ENCODE assay signal across 13 cellular contexts in genomic region chr17:50955160-50955559, GRCh38.
DNase-seq lines count a peak whose midpoint lies in the region; ATAC-seq and TF ChIP-seq lines count a peak whose summit lies in the region.
"Had no signal": no experiment of that assay in that cellular context is flagged by ENCODE, and none has a peak within 500 bp of the region (broad histone marks: within the 10 kb centered on the region; RNA-seq: fewer than 3 reads in every experiment).

No MANE protein-coding gene starts in this region.

- no peaks in the 10 kb centered on the region for H3K9me3 ChIP-seq in BLaER1
- no peaks in the 10 kb centered on the region for H3K9me3 ChIP-seq in left ventricle myocardium inferior (replicated peaks)
- H3K9me3 ChIP-seq in psoas muscle: no peaks in the 10 kb centered on the region

- DNase-seq in left ventricle myocardium inferior (no peak), psoas muscle (no peak), NCI-H1105 (lab: John Stamatoyannopoulos, UW) (no peak), hypothalamus (lab: John Stamatoyannopoulos, UW) (no peak), NCI-H446 treated with DMSO at 0.1 percent for 48 hours (lab: John Stamatoyannopoulos, UW) (no peak), GM10248 (ENCODE audit: extremely low spot score) (no peak)
- DNase-seq: activated naive CD8-positive, alpha-beta T cell treated with anti-CD3 and anti-CD28 coated beads for 36 hours; effector CD4-positive, alpha-beta T cell; NCI-H345; PC-3; T-helper 2 cell had no signal

- intact Hi-C loops in left ventricle myocardium inferior (cut with micrococcal nuclease) (loop anchor here (5.0 to 10.0 kb wide), 2 partner anchors 103 to 170 kb away; no protein-coding TSS in a partner anchor), psoas muscle (cut with DNase I) (loop anchor here (1.0 to 5.0 kb wide), 2 partner anchors 104 to 173 kb away; no protein-coding TSS in a partner anchor)

- CTCF ChIA-PET in GM10248 (lab: Yijun Ruan, JAX): interaction anchor here (1.0 to 14.0 kb wide), 8 partner anchors 9 to 172 kb away, joined by 3 to 228 read pairs (median 12); no protein-coding TSS in a partner anchor

- peaks cover 9% of the 10 kb centered on the region for H3K36me3 ChIP-seq in BLaER1
- peaks cover 10% of the 10 kb centered on the region for H3K36me3 ChIP-seq in left ventricle myocardium inferior
- peaks cover 0 to 9% of the 10 kb centered on the region in 2 donors for H3K36me3 ChIP-seq in psoas muscle (ENCODE audit: insufficient read depth in 1 of 2, low read depth in 1 of 2)

- no peaks in the 10 kb centered on the region for H3K27me3 ChIP-seq in BLaER1
- H3K27me3 ChIP-seq in left ventricle myocardium inferior (ENCODE audit: low read depth): no peaks in the 10 kb centered on the region
- no peaks in the 10 kb centered on the region for H3K27me3 ChIP-seq in psoas muscle (ENCODE audit: insufficient read depth in 3 of 3, low read length in 2 of 3)

- H3K4me1 ChIP-seq in BLaER1 (peaks cover 68% of the 10 kb centered on the region), left ventricle myocardium inferior (peaks cover 60% of the 10 kb centered on the region), psoas muscle (peaks cover 62% of the 10 kb centered on the region)

- peak overlapping the region; percentile 67; the same call in 1 of the 2 replicates for H3K9ac ChIP-seq in BLaER1

- no peaks in the 10 kb centered on the region for H4K20me1 ChIP-seq in BLaER1

- H3K4me3 ChIP-seq in BLaER1 (no peak overlapping the region), left ventricle myocardium inferior (no peak overlapping the region), psoas muscle (no peak overlapping the region)

- peak overlapping the region; percentile 87 for H3K4me2 ChIP-seq in BLaER1

- 83 to 96% (median 87%) methylated on average over 8 of the region's 8 CpGs for WGBS in psoas muscle, 3 donors

- TF ChIP-seq CTCF in VCaP (conservative IDR thresholded peaks at IDR 0.05): no peak
- TF ChIP-seq CTCF in left ventricle myocardium inferior (IDR thresholded peaks at IDR 0.05; ENCODE audit: borderline replicate concordance): no peak
- TF ChIP-seq CTCF in psoas muscle (IDR thresholded peaks at IDR 0.05): no peak
- no peak for TF ChIP-seq CTCF in GM10248 (IDR thresholded peaks at IDR 0.05; ENCODE audit: control extremely low read depth, extremely low read depth, low read depth, missing control alignments)

- no peak for ATAC-seq in psoas muscle
- ATAC-seq: PC-3 had no signal

- POLR2A ChIA-PET in GM10248 (lab: Yijun Ruan, JAX): interaction anchor here (3.9 kb wide), 1 partner anchor 89 kb away, joined by 19 read pairs; the partner anchor contains the start of gene TOB1

- H3K27ac ChIP-seq in BLaER1 (peak overlapping the region; percentile 76), VCaP (peak overlapping the region; percentile 84), left ventricle myocardium inferior (replicated peaks) (peak overlapping the region; percentile 82), psoas muscle (peak overlapping the region; percentile 98)
